Comparison of ENCODE assay signal across 8 cellular contexts in the genomic region with DNA sequence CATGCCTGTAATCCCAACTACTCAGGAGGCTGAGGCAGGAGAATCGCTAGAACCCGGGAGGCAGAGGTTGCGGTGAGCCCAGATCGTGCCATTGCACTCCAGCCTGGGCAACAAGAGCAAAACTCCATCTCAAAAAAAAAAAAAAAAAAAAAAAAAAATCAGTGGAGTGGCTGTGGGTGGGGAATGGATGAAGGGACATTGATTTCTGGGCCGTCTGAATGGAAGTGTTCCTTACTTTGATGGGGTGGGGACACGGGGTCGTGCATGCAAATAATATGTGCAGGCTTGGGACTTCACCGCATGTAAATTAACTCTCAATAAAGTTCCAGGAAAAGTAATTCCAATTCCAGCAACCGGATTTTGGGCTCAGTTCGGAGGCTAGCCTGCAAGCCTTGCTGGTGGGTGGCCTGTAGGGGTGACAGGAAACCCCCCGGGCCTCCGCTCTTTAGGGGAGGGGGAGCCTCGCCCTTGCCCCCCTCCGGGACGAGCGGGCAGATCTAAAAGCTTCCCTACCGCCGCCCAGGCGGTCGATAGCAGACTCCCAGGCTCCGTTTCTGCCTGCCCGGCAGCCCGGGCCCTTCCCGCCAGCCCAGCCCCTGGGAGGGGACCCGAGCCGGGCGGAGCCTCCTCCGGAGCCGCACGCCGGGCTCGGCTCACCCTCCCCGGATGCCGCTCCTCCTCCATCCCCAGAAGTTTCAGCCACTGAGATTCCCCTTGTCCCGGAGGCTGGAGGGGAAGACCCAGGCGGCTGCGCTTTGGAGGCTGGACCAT. TPM values are rescaled to one million over a fixed set of nuclear protein-coding genes. Genes with fewer than 3 reads are reported as not detected.
DNase-seq lines count a peak whose midpoint lies in the region; ATAC-seq and TF ChIP-seq lines count a peak whose summit lies in the region.

No MANE protein-coding gene starts in this region.

- peak; percentile 89 for DNase-seq in AG20443 (ENCODE audit: low spot score)
- DNase-seq in HuH-7.5 (ENCODE audit: low spot score), result peak; percentile 80
- DNase-seq in endodermal cell, result peak; percentile 77
- DNase-seq in naive B cell, result no peak
- DNase-seq in midbrain (lab: John Stamatoyannopoulos, UW), result no peak
- DNase-seq in natural killer cell, result no peak
- DNase-seq in DMS79 (lab: John Stamatoyannopoulos, UW), result no peak
- DNase-seq in NCI-H1417 treated with DMSO at 0.1 percent for 48 hours (lab: John Stamatoyannopoulos, UW), result no peak

- H3K27ac Mint-ChIP-seq in endodermal cell (no peak overlapping the region), naive B cell (no peak overlapping the region), natural killer cell (no peak overlapping the region)

- H3K4me1 ChIP-seq in endodermal cell (ENCODE audit: control insufficient read depth, insufficient read depth, low read length), result no peaks in the 10 kb centered on the region

- H3K9ac ChIP-seq in endodermal cell (ENCODE audit: extremely low read depth, low read length, poor library complexity, severe bottlenecking), result no peak overlapping the region

- H3K36me3 ChIP-seq in endodermal cell (ENCODE audit: control insufficient read depth, insufficient read depth, low read length), result no peaks in the 10 kb centered on the region

- no peaks in the 10 kb centered on the region for H3K36me3 Mint-ChIP-seq in endodermal cell (ENCODE audit: low read depth)
- peaks cover 0 to 8% of the 10 kb centered on the region in 2 donors for H3K36me3 Mint-ChIP-seq in naive B cell
- no peaks in the 10 kb centered on the region for H3K36me3 Mint-ChIP-seq in natural killer cell

- no peaks in the 10 kb centered on the region for H3K27me3 ChIP-seq in endodermal cell (ENCODE audit: control insufficient read depth, insufficient read depth, low read length, poor library complexity, severe bottlenecking)

- 30 to 33% methylated on average over 2 to 34 of the region's 37 CpGs for WGBS in endodermal cell (ENCODE audit: insufficient coverage in 1 of 2, insufficient read length in 1 of 2), 2 experiments

- no peaks in the 10 kb centered on the region for H3K9me3 ChIP-seq in endodermal cell (ENCODE audit: control insufficient read depth, low read length)

- H3K9me3 Mint-ChIP-seq in endodermal cell, result peaks cover 4% of the 10 kb centered on the region
- peaks cover 0 to 6% (median 0%) of the 10 kb centered on the region in 7 donors for H3K9me3 Mint-ChIP-seq in naive B cell
- no peaks in the 10 kb centered on the region for H3K9me3 Mint-ChIP-seq in natural killer cell

- no peak overlapping the region for H3K27ac ChIP-seq in endodermal cell (ENCODE audit: low read depth, low read length)

- H3K27me3 Mint-ChIP-seq in endodermal cell (ENCODE audit: insufficient read depth) (no peaks in the 10 kb centered on the region), naive B cell (peaks cover 0 to 12% (median 0%) of the 10 kb centered on the region in 3 donors), natural killer cell (ENCODE audit: low read depth in 2 of 2) (no peaks in the 10 kb centered on the region)

- no peak for ATAC-seq in naive B cell (ENCODE audit: low read depth in 2 of 2)
- no peak for ATAC-seq in natural killer cell

- peaks cover 1% of the 10 kb centered on the region for H3K4me1 Mint-ChIP-seq in endodermal cell
- H3K4me1 Mint-ChIP-seq in naive B cell, result peaks cover 0 to 5% (median 5%) of the 10 kb centered on the region in 3 donors
- H3K4me1 Mint-ChIP-seq in natural killer cell, result no peaks in the 10 kb centered on the region

- H3K4me3 Mint-ChIP-seq in endodermal cell (peak overlapping the region; percentile 46), naive B cell (peak overlapping the region in 5 of 8 donors; percentile 35 to 66 (median 38)), natural killer cell (no peak overlapping the region)

- TF ChIP-seq CTCF in endodermal cell (conservative IDR thresholded peaks at IDR 0.05) (peak; percentile 24), natural killer cell (IDR thresholded peaks at IDR 0.05) (no peak)

- H3K4me3 ChIP-seq in endodermal cell (ENCODE audit: low read length), result no peak overlapping the region

- intact Hi-C loops in natural killer cell (cut with micrococcal nuclease), result no loop called here

RNA-seq across cellular contexts. Expression of gene ADGRE5, which starts 48.0 kb away (rescaled TPM):
- total RNA-seq in endodermal cell (1 to 10 TPM in 1 of 2 donors, under 1 TPM in 1; 0.60 to 1.2 TPM), natural killer cell (1,000 to 10,000 TPM; 1,036 to 1,703 (median 1,382) TPM)
- polyA plus RNA-seq in endodermal cell (2013, experiment 1 of 2), result 2.8 TPM
- polyA plus RNA-seq in endodermal cell (2013, experiment 2 of 2), result 2.3 TPM
- polyA plus RNA-seq in naive B cell (ENCODE audit: low read depth in 6 of 6), result 10 to 100 TPM; 17.8 to 41.1 (median 31.9) TPM

Comparison
In these comparisons a context has a peak if more than half of its experiments do, and no peak if none do; other contexts are left out.
1. DNase-seq: peak in AG20443 (single experiment), HuH-7.5 (single experiment) and endodermal cell (single experiment); none in naive B cell (single experiment), midbrain (single experiment), natural killer cell (single experiment), DMS79 (single experiment) and NCI-H1417 treated with DMSO at 0.1 percent for 48 hours (single experiment).
2. RNA of gene ADGRE5, which starts 48.0 kb away (total RNA-seq): 1,036 to 1,703 TPM in natural killer cell; 0.60 to 1.2 TPM in endodermal cell; every median in the first group is over 100 times any median in the second.